Comparison of ENCODE assay signal across 1 cellular context in genomic region chr3:168546707-168547106, GRCh38.
TF ChIP-seq lines count a peak whose summit lies in the region.

No MANE protein-coding gene starts in this region.

TF ChIP-seq in GM23338, 12 proteins besides CTCF, POLR2A, EP300 and RAD21 (continued from another document):
- TF ChIP-seq, protein P1, sequence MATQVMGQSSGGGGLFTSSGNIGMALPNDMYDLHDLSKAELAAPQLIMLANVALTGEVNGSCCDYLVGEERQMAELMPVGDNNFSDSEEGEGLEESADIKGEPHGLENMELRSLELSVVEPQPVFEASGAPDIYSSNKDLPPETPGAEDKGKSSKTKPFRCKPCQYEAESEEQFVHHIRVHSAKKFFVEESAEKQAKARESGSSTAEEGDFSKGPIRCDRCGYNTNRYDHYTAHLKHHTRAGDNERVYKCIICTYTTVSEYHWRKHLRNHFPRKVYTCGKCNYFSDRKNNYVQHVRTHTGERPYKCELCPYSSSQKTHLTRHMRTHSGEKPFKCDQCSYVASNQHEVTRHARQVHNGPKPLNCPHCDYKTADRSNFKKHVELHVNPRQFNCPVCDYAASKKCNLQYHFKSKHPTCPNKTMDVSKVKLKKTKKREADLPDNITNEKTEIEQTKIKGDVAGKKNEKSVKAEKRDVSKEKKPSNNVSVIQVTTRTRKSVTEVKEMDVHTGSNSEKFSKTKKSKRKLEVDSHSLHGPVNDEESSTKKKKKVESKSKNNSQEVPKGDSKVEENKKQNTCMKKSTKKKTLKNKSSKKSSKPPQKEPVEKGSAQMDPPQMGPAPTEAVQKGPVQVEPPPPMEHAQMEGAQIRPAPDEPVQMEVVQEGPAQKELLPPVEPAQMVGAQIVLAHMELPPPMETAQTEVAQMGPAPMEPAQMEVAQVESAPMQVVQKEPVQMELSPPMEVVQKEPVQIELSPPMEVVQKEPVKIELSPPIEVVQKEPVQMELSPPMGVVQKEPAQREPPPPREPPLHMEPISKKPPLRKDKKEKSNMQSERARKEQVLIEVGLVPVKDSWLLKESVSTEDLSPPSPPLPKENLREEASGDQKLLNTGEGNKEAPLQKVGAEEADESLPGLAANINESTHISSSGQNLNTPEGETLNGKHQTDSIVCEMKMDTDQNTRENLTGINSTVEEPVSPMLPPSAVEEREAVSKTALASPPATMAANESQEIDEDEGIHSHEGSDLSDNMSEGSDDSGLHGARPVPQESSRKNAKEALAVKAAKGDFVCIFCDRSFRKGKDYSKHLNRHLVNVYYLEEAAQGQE (IDR thresholded peaks at IDR 0.05; ENCODE audit: unreplicated experiment), result no peak
- no peak for TF ChIP-seq ZNF114 (CRISPR knock-in tag; IDR thresholded peaks at IDR 0.05)
- no peak for TF ChIP-seq ZNF462 (CRISPR knock-in tag; IDR thresholded peaks at IDR 0.05)
- no peak for TF ChIP-seq STAT1 (IDR thresholded peaks at IDR 0.05; ENCODE audit: unreplicated experiment)
- TF ChIP-seq JUNB (IDR thresholded peaks at IDR 0.05; ENCODE audit: unreplicated experiment), result no peak
- TF ChIP-seq, protein P2, sequence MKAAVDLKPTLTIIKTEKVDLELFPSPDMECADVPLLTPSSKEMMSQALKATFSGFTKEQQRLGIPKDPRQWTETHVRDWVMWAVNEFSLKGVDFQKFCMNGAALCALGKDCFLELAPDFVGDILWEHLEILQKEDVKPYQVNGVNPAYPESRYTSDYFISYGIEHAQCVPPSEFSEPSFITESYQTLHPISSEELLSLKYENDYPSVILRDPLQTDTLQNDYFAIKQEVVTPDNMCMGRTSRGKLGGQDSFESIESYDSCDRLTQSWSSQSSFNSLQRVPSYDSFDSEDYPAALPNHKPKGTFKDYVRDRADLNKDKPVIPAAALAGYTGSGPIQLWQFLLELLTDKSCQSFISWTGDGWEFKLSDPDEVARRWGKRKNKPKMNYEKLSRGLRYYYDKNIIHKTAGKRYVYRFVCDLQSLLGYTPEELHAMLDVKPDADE (IDR thresholded peaks at IDR 0.05), result no peak
- no peak for TF ChIP-seq CREB1 (CRISPR knock-in tag; IDR thresholded peaks at IDR 0.05; ENCODE audit: low read depth)
- no peak for TF ChIP-seq EZH2phosphoT487 (IDR thresholded peaks at IDR 0.05; ENCODE audit: unreplicated experiment)
